Comparison of ENCODE assay signal across 12 cellular contexts in genomic region chr12:6935551-6936377, GRCh38. TPM values are rescaled to one million over a fixed set of nuclear protein-coding genes. Genes with fewer than 3 reads are reported as not detected.
DNase-seq lines count a peak whose midpoint lies in the region; ATAC-seq, FAIRE-seq and TF ChIP-seq lines count a peak whose summit lies in the region.
"Had no signal": no experiment of that assay in that cellular context is flagged by ENCODE, and none has a peak within 500 bp of the region (broad histone marks: within the 10 kb centered on the region; RNA-seq: fewer than 3 reads in every experiment).

No MANE protein-coding gene starts in this region.

- peak overlapping the region; percentile 95 for H3K27ac ChIP-seq in CD4-positive, alpha-beta memory T cell (ENCODE audit: low read depth, low read length)
- no peak overlapping the region for H3K27ac ChIP-seq in astrocyte (ENCODE audit: low read depth, low read length)
- no peak overlapping the region; the same call in 1 of the 2 replicates for H3K27ac ChIP-seq in MM.1S (ENCODE audit: low read length)

- FAIRE-seq in astrocyte (lab: Jason Lieb, UNC), result no peak
- FAIRE-seq: G401.6 had no signal

- peaks cover 35% of the 10 kb centered on the region for H3K4me1 ChIP-seq in CD4-positive, alpha-beta memory T cell (ENCODE audit: insufficient read depth, low read length)
- peaks cover 31% of the 10 kb centered on the region for H3K4me1 ChIP-seq in astrocyte (ENCODE audit: insufficient read depth, low read length)
- peaks cover 8% of the 10 kb centered on the region; the same call in 1 of the 2 replicates for H3K4me1 ChIP-seq in MM.1S (ENCODE audit: low read length)

- no peaks in the 10 kb centered on the region for H3K9me2 ChIP-seq in MM.1S (replicated peaks; ENCODE audit: insufficient read depth, low read length)

- H3K27me3 Mint-ChIP-seq in CD4-positive, alpha-beta memory T cell, result no peaks in the 10 kb centered on the region
- H3K27me3 Mint-ChIP-seq in HFFc6 (ENCODE audit: insufficient read depth) (peaks cover 10% of the 10 kb centered on the region), astrocyte (ENCODE audit: low read depth, unreplicated experiment) (no peaks in the 10 kb centered on the region), nephron progenitor cell (ENCODE audit: low read depth, poor library complexity) (peaks cover 6% of the 10 kb centered on the region)

- peak in 1 of 5 donors; percentile 41 for DNase-seq in CD4-positive, alpha-beta memory T cell
- DNase-seq in HFFc6, result no peak
- no peak for DNase-seq in astrocyte (ENCODE audit: low read depth)
- DNase-seq in nephron progenitor cell, result no peak
- DNase-seq in MM.1S, result no peak
- no peak for DNase-seq in stimulated activated CD4-positive, alpha-beta T cell treated with anti-CD3 and anti-CD28 coated beads, Interleukin-4, amount 100 ng/mL, for 1 hour
- no peak for DNase-seq in COR-L47 (lab: John Stamatoyannopoulos, UW)
- DNase-seq: hippocampal formation, NCI-H226 had no signal

- H3K9me3 ChIP-seq in CD4-positive, alpha-beta memory T cell (ENCODE audit: control insufficient read depth in 1 of 2, low read length in 2 of 2), result no peaks in the 10 kb centered on the region
- H3K9me3 ChIP-seq in astrocyte (ENCODE audit: insufficient read depth, low read depth, low read length) (no peaks in the 10 kb centered on the region), MM.1S (replicated peaks; ENCODE audit: insufficient read depth, low read length) (no peaks in the 10 kb centered on the region)
- H3K9me3 ChIP-seq: neutrophil had no signal

- intact Hi-C loops in CD4-positive, alpha-beta memory T cell (cut with micrococcal nuclease), result no loop called here

- H4K20me1 ChIP-seq in astrocyte (ENCODE audit: insufficient read depth, low read length) (peaks cover 47% of the 10 kb centered on the region), MM.1S (ENCODE audit: insufficient read depth, low read length) (no peaks in the 10 kb centered on the region)

- H3K27ac Mint-ChIP-seq in CD4-positive, alpha-beta memory T cell, result peak overlapping the region; percentile 72 to 99 (median 94)
- H3K27ac Mint-ChIP-seq in HFFc6, result peak overlapping the region; percentile 86
- H3K27ac Mint-ChIP-seq in astrocyte (ENCODE audit: unreplicated experiment), result peak overlapping the region; percentile 88
- H3K27ac Mint-ChIP-seq in nephron progenitor cell, result peak overlapping the region; percentile 96

- H3K4me2 ChIP-seq in astrocyte (ENCODE audit: low read length) (no peak overlapping the region), MM.1S (ENCODE audit: low read depth, low read length) (no peak overlapping the region)

- no peak for ATAC-seq in GM19452 (IDR thresholded peaks at IDR 0.05; ENCODE audit: unreplicated experiment)

- H3K9me3 Mint-ChIP-seq in CD4-positive, alpha-beta memory T cell, result peaks cover 0 to 2% (median 0%) of the 10 kb centered on the region in 8 donors
- H3K9me3 Mint-ChIP-seq in HFFc6 (no peaks in the 10 kb centered on the region), astrocyte (ENCODE audit: unreplicated experiment) (peaks cover 3% of the 10 kb centered on the region), nephron progenitor cell (no peaks in the 10 kb centered on the region)

- TF ChIP-seq CTCF in HFFc6 (IDR thresholded peaks at IDR 0.05) (no peak), astrocyte (IDR thresholded peaks at IDR 0.05; ENCODE audit: insufficient read depth, low read depth, low read length) (no peak), nephron progenitor cell (IDR thresholded peaks at IDR 0.05) (no peak), MM.1S (IDR thresholded peaks at IDR 0.05; ENCODE audit: low read length) (no peak)

- no peak overlapping the region for H2AFZ ChIP-seq in astrocyte (ENCODE audit: low read depth, low read length)
- no peak overlapping the region for H2AFZ ChIP-seq in MM.1S (ENCODE audit: low read length)

- H3K9ac ChIP-seq in astrocyte (ENCODE audit: low read length) (peak overlapping the region; percentile 20), MM.1S (ENCODE audit: low read length) (no peak overlapping the region)

- H3K36me3 Mint-ChIP-seq in CD4-positive, alpha-beta memory T cell, result peaks cover 6 to 33% of the 10 kb centered on the region in 2 donors
- H3K36me3 Mint-ChIP-seq in HFFc6 (ENCODE audit: low read depth) (peaks cover 48% of the 10 kb centered on the region), astrocyte (ENCODE audit: low read depth, unreplicated experiment) (peaks cover 19% of the 10 kb centered on the region), nephron progenitor cell (ENCODE audit: low read depth) (peaks cover 63% of the 10 kb centered on the region)

- H3K27me3 ChIP-seq in CD4-positive, alpha-beta memory T cell (ENCODE audit: insufficient read depth, low read length), result no peaks in the 10 kb centered on the region
- H3K27me3 ChIP-seq in astrocyte (ENCODE audit: insufficient read depth, low read length) (no peaks in the 10 kb centered on the region), MM.1S (replicated peaks; ENCODE audit: insufficient read depth, low read length) (no peaks in the 10 kb centered on the region)

- CTCF ChIA-PET in CD4-positive, alpha-beta memory T cell (lab: Charles Lee; ENCODE audit: partially characterized antibody), result interaction anchor here (1.1 to 18.5 kb wide), 4 partner anchors 11 to 253 kb away, joined by 3 to 774 read pairs (median 41); partner anchors contain the start of gene SPSB2

- H3K4me1 Mint-ChIP-seq in CD4-positive, alpha-beta memory T cell, result peaks cover 26 to 60% (median 39%) of the 10 kb centered on the region in 4 donors
- H3K4me1 Mint-ChIP-seq in HFFc6 (ENCODE audit: low read depth), result peaks cover 62% of the 10 kb centered on the region
- peaks cover 33% of the 10 kb centered on the region for H3K4me1 Mint-ChIP-seq in astrocyte (ENCODE audit: low read depth, unreplicated experiment)
- H3K4me1 Mint-ChIP-seq in nephron progenitor cell, result peaks cover 57% of the 10 kb centered on the region

- POLR2A ChIA-PET in CD4-positive, alpha-beta memory T cell (lab: Charles Lee; ENCODE audit: partially characterized antibody), result interaction anchor here (0.9 to 22.1 kb wide), 10 partner anchors 10 to 865 kb away, joined by 3 to 1807 read pairs (median 13); partner anchors contain the start of genes ATN1, C12orf57, C1RL and ENO2

- peaks cover 6% of the 10 kb centered on the region for H3K36me3 ChIP-seq in CD4-positive, alpha-beta memory T cell (ENCODE audit: insufficient read depth, low read length)
- H3K36me3 ChIP-seq in astrocyte (ENCODE audit: insufficient read depth, low read length), result peaks cover 19% of the 10 kb centered on the region
- H3K36me3 ChIP-seq in MM.1S (replicated peaks; ENCODE audit: insufficient read depth, low read length), result no peaks in the 10 kb centered on the region
- H3K36me3 ChIP-seq: neutrophil had no signal

- H3K4me3 Mint-ChIP-seq in CD4-positive, alpha-beta memory T cell, result peak overlapping the region in 6 of 8 donors; percentile 47 to 87 (median 84)
- no peak overlapping the region; the same call in 1 of the 2 replicates for H3K4me3 Mint-ChIP-seq in HFFc6
- peak overlapping the region; percentile 77 for H3K4me3 Mint-ChIP-seq in astrocyte (ENCODE audit: unreplicated experiment)
- H3K4me3 Mint-ChIP-seq in nephron progenitor cell, result peak overlapping the region; percentile 57

- peaks cover 51% of the 10 kb centered on the region for H3K79me2 ChIP-seq in astrocyte (ENCODE audit: insufficient read depth, low read length)
- peaks cover 42% of the 10 kb centered on the region for H3K79me2 ChIP-seq in MM.1S (ENCODE audit: low read length)

- H3K4me3 ChIP-seq in CD4-positive, alpha-beta memory T cell (ENCODE audit: low read length in 2 of 2), result no peak overlapping the region
- H3K4me3 ChIP-seq in astrocyte (ENCODE audit: insufficient read depth, low read depth, low read length) (no peak overlapping the region), MM.1S (ENCODE audit: low read length) (no peak overlapping the region)

- H3F3A ChIP-seq in MM.1S (ENCODE audit: insufficient read depth, low read length), result peaks cover 9% of the 10 kb centered on the region; the same call in 1 of the 2 replicates

RNA-seq across cellular contexts. Expression of gene RNU7-1, which starts 7.9 kb away (rescaled TPM):
- total RNA-seq in CD4-positive, alpha-beta memory T cell, result not detected
- not detected for polyA plus RNA-seq in CD4-positive, alpha-beta memory T cell
- not detected for total RNA-seq in HFFc6 (2021; fragmentation: NEBNext Ultra II Directional; extraction: Animal tissue kit (Norgen Biotek cat#: 25700))
- not detected in 2 replicates for total RNA-seq in astrocyte

RNA-seq across cellular contexts. Expression of gene ATN1, which starts 8.0 kb away (rescaled TPM):
- total RNA-seq in CD4-positive, alpha-beta memory T cell, result 10 to 100 TPM; 32.2 to 33.0 TPM
- 1 to 10 TPM in 1 of 2 donors, under 1 TPM in 1; 0.16 to 1.1 TPM for polyA plus RNA-seq in CD4-positive, alpha-beta memory T cell
- 100 to 1,000 TPM in 4 of 6 experiments, 10 to 100 TPM in 2; 96.8 to 120 (median 107) TPM for total RNA-seq in HFFc6 (2021; fragmentation: NEBNext Ultra II Directional; extraction: Animal tissue kit (Norgen Biotek cat#: 25700))
- total RNA-seq in astrocyte, result 94.9 and 97.8 TPM in 2 replicates

RNA-seq across cellular contexts. Expression of gene C12orf57, which starts 8.1 kb away (rescaled TPM):
- 100 to 1,000 TPM; 423 to 425 TPM for total RNA-seq in CD4-positive, alpha-beta memory T cell
- polyA plus RNA-seq in CD4-positive, alpha-beta memory T cell, result 100 to 1,000 TPM; 155 to 244 TPM
- total RNA-seq in HFFc6 (2021; fragmentation: NEBNext Ultra II Directional; extraction: Animal tissue kit (Norgen Biotek cat#: 25700)), result 100 to 1,000 TPM; 115 to 131 (median 123) TPM
- 117 and 123 TPM in 2 replicates for total RNA-seq in astrocyte

RNA-seq across cellular contexts. Expression of gene PTPN6, which starts 15.4 kb away (rescaled TPM):
- total RNA-seq in CD4-positive, alpha-beta memory T cell, result 100 to 1,000 TPM; 189 to 199 TPM
- polyA plus RNA-seq in CD4-positive, alpha-beta memory T cell, result 100 to 1,000 TPM; 126 to 325 TPM
- not detected for total RNA-seq in HFFc6 (2021; fragmentation: NEBNext Ultra II Directional; extraction: Animal tissue kit (Norgen Biotek cat#: 25700))
- total RNA-seq in astrocyte, result 5.2 and 8.9 TPM in 2 replicates

RNA-seq across cellular contexts. Expression of gene ENO2, which starts 21.4 kb away (rescaled TPM):
- total RNA-seq in CD4-positive, alpha-beta memory T cell, result 100 to 1,000 TPM; 187 to 190 TPM
- 10 to 100 TPM; 28.4 to 35.8 TPM for polyA plus RNA-seq in CD4-positive, alpha-beta memory T cell
- total RNA-seq in HFFc6 (2021; fragmentation: NEBNext Ultra II Directional; extraction: Animal tissue kit (Norgen Biotek cat#: 25700)), result 10 to 100 TPM; 18.9 to 26.9 (median 24.7) TPM
- total RNA-seq in astrocyte, result 46.4 and 47.7 TPM in 2 replicates
